11 cellular contexts compared by ENCODE assay signal in genomic region chr15:62749036-62749435, GRCh38.
"Had no signal": no experiment of that assay in that cellular context is flagged by ENCODE, and none has a peak within 500 bp of the region (broad histone marks: within the 10 kb centered on the region; RNA-seq: fewer than 3 reads in every experiment).

No MANE protein-coding gene starts in this region.

- H3K27me3 ChIP-seq: gastroesophageal sphincter, pancreas, SJSA1, suprapubic skin had no signal

- H3K4me3 ChIP-seq: gastroesophageal sphincter, pancreas, SJSA1, suprapubic skin had no signal

- H3K36me3 ChIP-seq: pancreas, SJSA1, suprapubic skin had no signal

- H3K4me1 ChIP-seq: gastroesophageal sphincter, pancreas, suprapubic skin had no signal

- H3K9me3 ChIP-seq: gastroesophageal sphincter, pancreas, SJSA1, suprapubic skin had no signal

- H3K27ac ChIP-seq: gastroesophageal sphincter, pancreas, SJSA1, suprapubic skin had no signal

- DNase-seq: activated CD4-positive, CD25-positive, alpha-beta regulatory T cell treated with anti-CD3 and anti-CD28 coated beads, Interleukin-2, amount 50 U/mL, for 72 hours; activated naive CD4-positive, alpha-beta T cell treated with anti-CD3 and anti-CD28 coated beads for 36 hours; activated naive CD8-positive, alpha-beta T cell treated with anti-CD3 and anti-CD28 coated beads, Interleukin-2, amount 50 U/mL, for 24 hours; left ventricle myocardium superior; mesendoderm; pancreas; stimulated activated CD4-positive, alpha-beta T cell treated with anti-CD3 and anti-CD28 coated beads, Interleukin-4, amount 100 ng/mL, for 1 hour; stimulated activated naive B cell treated with anti-CD40 and anti-IgM and Interleukin-4, amounts not matched to agents 10 μg/mL and 1 μg/mL and 100 μg/mL, for 72 hours had no signal
